16 cellular contexts compared by ENCODE assay signal in the genomic region with DNA sequence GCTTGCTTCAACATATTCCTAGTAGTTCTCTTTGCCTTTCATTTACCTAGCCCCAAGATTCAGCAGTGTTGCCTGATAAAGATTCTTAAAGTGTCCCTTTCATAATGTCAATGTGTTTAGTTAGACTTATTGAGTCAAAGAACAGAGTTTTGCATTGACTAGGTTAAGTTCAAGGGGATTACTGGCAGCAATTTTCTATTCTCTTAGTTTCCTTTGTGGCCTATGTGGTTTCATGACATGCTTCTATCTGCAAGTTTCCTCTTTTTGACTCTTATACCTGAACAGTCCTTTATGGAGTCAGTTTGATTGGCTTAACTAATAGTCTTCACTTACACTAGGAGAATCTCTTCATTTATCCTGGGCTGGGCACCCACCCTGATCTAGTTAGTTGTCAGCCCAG.
A peak's percentile ranks its signal among the peaks of the same experiment; 100 is the strongest.
DNase-seq lines count a peak whose midpoint lies in the region; ATAC-seq and TF ChIP-seq lines count a peak whose summit lies in the region.
"Had no signal": no experiment of that assay in that cellular context is flagged by ENCODE, and none has a peak within 500 bp of the region (broad histone marks: within the 10 kb centered on the region; RNA-seq: fewer than 3 reads in every experiment).

No MANE protein-coding gene starts in this region.

- no peak overlapping the region for H2AK5ac ChIP-seq in trophoblast cell (ENCODE audit: low read length)

- H3K4ac ChIP-seq in trophoblast cell (ENCODE audit: low read depth, low read length): no peak overlapping the region

- H4K12ac ChIP-seq in trophoblast cell (ENCODE audit: low read depth, low read length): no peak overlapping the region

- no peak overlapping the region for H4K8ac ChIP-seq in trophoblast cell (ENCODE audit: low read depth, low read length)

- H3K4me3 ChIP-seq in GM06990 (replicated peaks; ENCODE audit: low read depth, low read length) (no peak overlapping the region), heart right ventricle (no peak overlapping the region), trophoblast cell (ENCODE audit: low read depth, low read length) (no peak overlapping the region)
- H3K4me3 ChIP-seq: gastroesophageal sphincter, lung, thoracic aorta had no signal

- no peak overlapping the region for H4K91ac ChIP-seq in trophoblast cell (ENCODE audit: low read depth, low read length)

- no peak overlapping the region for H3K23ac ChIP-seq in trophoblast cell (ENCODE audit: low read length)

- H3K9me3 ChIP-seq in heart right ventricle: peaks cover 0 to 8% (median 0%) of the 10 kb centered on the region in 11 donors
- no peaks in the 10 kb centered on the region for H3K9me3 ChIP-seq in trophoblast cell (ENCODE audit: insufficient read depth, low read depth, low read length)
- H3K9me3 ChIP-seq: thoracic aorta had no signal

- no peak overlapping the region for H3K18ac ChIP-seq in trophoblast cell (ENCODE audit: low read length)

- no peak overlapping the region for H2AFZ ChIP-seq in trophoblast cell (ENCODE audit: insufficient read depth, low read length, poor library complexity)

- no peaks in the 10 kb centered on the region for H3K79me1 ChIP-seq in trophoblast cell (ENCODE audit: low read length)

- H3K36me3 ChIP-seq in GM06990 (ENCODE audit: control insufficient read depth, insufficient read depth, low read length) (no peaks in the 10 kb centered on the region), heart right ventricle (no peaks in the 10 kb centered on the region), trophoblast cell (ENCODE audit: control insufficient read depth in 1 of 2, insufficient read depth in 2 of 2, low read length in 2 of 2) (no peaks in the 10 kb centered on the region)
- H3K36me3 ChIP-seq: gastroesophageal sphincter, thoracic aorta had no signal

- no peak overlapping the region for H2BK12ac ChIP-seq in trophoblast cell (ENCODE audit: low read length)

- H3K79me2 ChIP-seq in trophoblast cell (ENCODE audit: control insufficient read depth, insufficient read depth, low read length, poor library complexity): no peaks in the 10 kb centered on the region

- no peak overlapping the region for H2BK120ac ChIP-seq in trophoblast cell (ENCODE audit: insufficient read depth, low read length, poor library complexity)

- no peaks in the 10 kb centered on the region for H3K4me1 ChIP-seq in heart right ventricle
- no peaks in the 10 kb centered on the region for H3K4me1 ChIP-seq in trophoblast cell (ENCODE audit: control insufficient read depth in 1 of 2, insufficient read depth in 2 of 2, low read length in 2 of 2)
- H3K4me1 ChIP-seq: gastroesophageal sphincter had no signal

- H2BK5ac ChIP-seq in trophoblast cell (ENCODE audit: low read depth, low read length, poor library complexity): no peak overlapping the region

- no peaks in the 10 kb centered on the region for H3K27me3 ChIP-seq in GM06990 (replicated peaks; ENCODE audit: control insufficient read depth, insufficient read depth, low read length)
- no peaks in the 10 kb centered on the region for H3K27me3 ChIP-seq in heart right ventricle
- no peaks in the 10 kb centered on the region for H3K27me3 ChIP-seq in trophoblast cell (ENCODE audit: insufficient read depth, low read length)
- H3K27me3 ChIP-seq: gastroesophageal sphincter had no signal

- intact Hi-C loops in heart right ventricle (cut with DNase I): no loop called here
- intact Hi-C loops in left ventricle myocardium superior (cut with micrococcal nuclease): no loop called here

- H3K14ac ChIP-seq in trophoblast cell (ENCODE audit: low read length): no peak overlapping the region

- H3K27ac ChIP-seq in heart right ventricle (no peak overlapping the region), trophoblast cell (ENCODE audit: low read depth, low read length) (no peak overlapping the region)
- H3K27ac ChIP-seq: gastroesophageal sphincter, thoracic aorta had no signal

- no peak overlapping the region for H3K4me2 ChIP-seq in trophoblast cell (ENCODE audit: low read length)

- TF ChIP-seq CTCF in GM06990 (IDR thresholded peaks at IDR 0.05; ENCODE audit: insufficient read depth, low read length, poor library complexity, severe bottlenecking) (no peak), heart right ventricle (IDR thresholded peaks at IDR 0.05) (no peak)

- H3K9ac ChIP-seq in trophoblast cell (ENCODE audit: low read length): no peak overlapping the region

- ATAC-seq in GM19324 (IDR thresholded peaks at IDR 0.05; ENCODE audit: low FRiP score, unreplicated experiment) (peak; percentile 81), HG02623 (IDR thresholded peaks at IDR 0.05; ENCODE audit: unreplicated experiment) (peak; percentile 88), HG03378 (IDR thresholded peaks at IDR 0.05; ENCODE audit: unreplicated experiment) (peak; percentile 97), heart right ventricle (no peak), left ventricle myocardium superior (no peak)
- ATAC-seq: gastroesophageal sphincter, HCT116 had no signal

- DNase-seq in GM06990 (ENCODE audit: extremely low read depth, insufficient read length): peak; percentile 19
- no peak for DNase-seq in heart right ventricle
- no peak for DNase-seq in trophoblast cell
- no peak for DNase-seq in NCI-H1105 (lab: John Stamatoyannopoulos, UW)
- DNase-seq in left ventricle myocardium superior: no peak
- DNase-seq: activated CD4-positive, alpha-beta memory T cell treated with anti-CD3 and anti-CD28 coated beads for 36 hours; activated naive CD8-positive, alpha-beta T cell treated with anti-CD3 and anti-CD28 coated beads, Interleukin-2, amount 10 ng/mL, durations not matched to agents 7 days and 5 days; EL; posterior cingulate gyrus had no signal

Comparison
In these comparisons a context has a peak if more than half of its experiments do, and no peak if none do; other contexts are left out.
1. ATAC-seq: peak in GM19324 (single experiment), HG02623 (single experiment) and HG03378 (single experiment); none in heart right ventricle (0 of 8) and left ventricle myocardium superior (single experiment).